In the genomic region with DNA sequence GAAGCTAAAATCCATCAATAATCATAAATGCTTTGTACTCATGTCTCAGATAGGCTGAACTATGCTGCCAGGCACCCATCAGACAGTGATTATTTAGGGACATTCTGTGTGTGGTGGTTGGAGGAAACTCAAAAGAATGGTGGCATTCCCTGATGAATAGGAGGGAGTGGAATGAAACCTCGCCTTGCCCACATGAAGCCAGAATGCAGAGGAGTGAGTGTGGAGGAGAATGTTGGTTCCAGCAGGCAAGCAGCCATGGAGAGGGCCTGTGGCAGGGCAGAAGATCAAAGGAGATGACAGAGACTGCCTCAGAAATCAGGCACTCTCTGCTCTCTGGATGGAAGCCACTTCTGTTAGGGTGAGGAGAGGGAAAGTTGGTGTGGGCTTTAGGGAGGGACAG, we compare ENCODE assay signal across 31 cellular contexts. TPM values are rescaled to one million over a fixed set of nuclear protein-coding genes. Genes with fewer than 3 reads are reported as not detected.
A peak's percentile ranks its signal among the peaks of the same experiment; 100 is the strongest.
DNase-seq lines count a peak whose midpoint lies in the region; ATAC-seq and TF ChIP-seq lines count a peak whose summit lies in the region.
"Had no signal": no experiment of that assay in that cellular context is flagged by ENCODE, and none has a peak within 500 bp of the region (broad histone marks: within the 10 kb centered on the region; RNA-seq: fewer than 3 reads in every experiment).

No MANE protein-coding gene starts in this region.

- no peaks in the 10 kb centered on the region for H3K27me3 ChIP-seq in fibroblast of lung (ENCODE audit: control insufficient read depth, insufficient read depth, low read length)
- H3K27me3 ChIP-seq: esophagus squamous epithelium, ovary, Peyer's patch, suprapubic skin had no signal

- DNase-seq in GM04503 (ENCODE audit: low read depth) (peak; percentile 54), RPMI7951 (ENCODE audit: low read depth) (peak; percentile 39), fibroblast of lung (ENCODE audit: low read depth in 2 of 2) (peak in 1 of 2 donors; percentile 51), renal cortical epithelial cell (ENCODE audit: low read depth) (peak; percentile 31), SHP77 treated with DMSO at 0.1 percent for 48 hours (lab: John Stamatoyannopoulos, UW) (no peak), iPS-NIHi7 (ENCODE audit: extremely low spot score) (no peak)
- DNase-seq in activated T-cell treated with anti-CD3 and anti-CD28 coated beads, Interleukin-2, amount 50 U/mL, for 48 hours: no peak
- DNase-seq: activated CD4-positive, alpha-beta T cell treated with anti-CD3 and anti-CD28 coated beads, Interleukin-2, amount 50 U/mL, for 1 hour; activated gamma-delta T cell treated with Interleukin-2 at 50 U/mL for 16 hours; activated naive CD8-positive, alpha-beta T cell treated with anti-CD3 and anti-CD28 coated beads, Interleukin-2, amount 50 U/mL, for 24 hours; activated T-cell treated with anti-CD3 and anti-CD28 coated beads, Interleukin-2, amount 50 U/mL, for 1 hour; CD4-positive, CD25-positive, alpha-beta regulatory T cell; DND-41; esophagus squamous epithelium; GOT3; hippocampal formation; KBM-7; left colon; MM.1S; mucosa of descending colon; NCI-H1417; NCI-H2029; NCI-H345; NCI-H748 treated with DMSO at 0.1 percent for 48 hours; ovary; Peyer's patch; stimulated activated naive CD4-positive, alpha-beta T cell treated with Interleukin-2 at 50 U/mL for 16 hours had no signal

- no peak for TF ChIP-seq CTCF in fibroblast of lung (conservative IDR thresholded peaks at IDR 0.05 in 1 of 2, IDR thresholded peaks at IDR 0.05 in 1 of 2; ENCODE audit: low read depth in 1 of 2, low read length in 2 of 2)

- no peak overlapping the region for H3K9ac ChIP-seq in fibroblast of lung (ENCODE audit: insufficient read depth, low read length)

- no peaks in the 10 kb centered on the region for H3K36me3 ChIP-seq in fibroblast of lung (ENCODE audit: control insufficient read depth, insufficient read depth, low read length)
- H3K36me3 ChIP-seq: esophagus squamous epithelium, ovary, Peyer's patch, suprapubic skin had no signal

- H2AFZ ChIP-seq in fibroblast of lung (ENCODE audit: low read length): no peak overlapping the region

- H3K9me3 ChIP-seq in fibroblast of lung (ENCODE audit: control insufficient read depth, insufficient read depth, low read depth, low read length): no peaks in the 10 kb centered on the region
- H3K9me3 ChIP-seq: esophagus squamous epithelium, mucosa of descending colon, ovary, Peyer's patch, suprapubic skin had no signal

- H3K27ac ChIP-seq in fibroblast of lung (ENCODE audit: insufficient read depth, low read length): no peak overlapping the region
- H3K27ac ChIP-seq: esophagus squamous epithelium, ovary, Peyer's patch, suprapubic skin had no signal

- no peaks in the 10 kb centered on the region for H3K79me2 ChIP-seq in fibroblast of lung (ENCODE audit: control insufficient read depth, insufficient read depth, low read length)

- ATAC-seq in HG03045 (IDR thresholded peaks at IDR 0.05; ENCODE audit: unreplicated experiment): no peak
- ATAC-seq: activated naive CD8-positive, alpha-beta T cell treated with anti-CD3 and anti-CD28 coated beads, Interleukin-2, amount 50 U/mL, for 24 hours; left colon; mucosa of descending colon had no signal

- H4K20me1 ChIP-seq in fibroblast of lung (ENCODE audit: control insufficient read depth, extremely low read depth, insufficient read depth, low read length): no peaks in the 10 kb centered on the region

- no peaks in the 10 kb centered on the region for H3K4me1 ChIP-seq in fibroblast of lung (ENCODE audit: control insufficient read depth, extremely low read depth, insufficient read depth, low read length)
- H3K4me1 ChIP-seq: Peyer's patch had no signal

- no peak overlapping the region for H3K4me3 ChIP-seq in fibroblast of lung (replicated peaks in 1 of 4; ENCODE audit: control extremely low read depth in 1 of 4, insufficient read depth in 1 of 4, low read depth in 3 of 4, low read length in 4 of 4)
- H3K4me3 ChIP-seq: esophagus squamous epithelium, mucosa of descending colon, ovary, Peyer's patch, skin epidermis, suprapubic skin had no signal

- H3K4me2 ChIP-seq in fibroblast of lung (ENCODE audit: extremely low read depth, insufficient read depth, low read length): peak overlapping the region; percentile 13

RNA-seq across cellular contexts. Expression of a gene that starts 22.5 kb away (rescaled TPM):
- not detected in 2 replicates for total RNA-seq in RPMI7951 (2014; rRNA removed; shearing (Covaris generic))
- under 0.01 and 0.17 TPM in 2 replicates for total RNA-seq in fibroblast of lung
- polyA plus RNA-seq in fibroblast of lung: 0.10 TPM in 1 of 2 replicates, not detected in the other
- 0.02 and 0.03 TPM in 2 replicates for polyA plus RNA-seq in fibroblast of lung (2012)
- not detected in 2 replicates for polyA minus RNA-seq in fibroblast of lung (ENCODE audit: low replicate concordance)
- 0.25 TPM in 1 of 2 replicates, not detected in the other for total RNA-seq in renal cortical epithelial cell
- total RNA-seq: CD4-positive, CD25-positive, alpha-beta regulatory T cell; lung microvascular endothelial cell; Peyer's patch had no signal
- polyA plus RNA-seq: CD4-positive, CD25-positive, alpha-beta regulatory T cell had no signal

RNA-seq across cellular contexts. Expression of a gene that starts 22.6 kb away (rescaled TPM):
- not detected in 2 replicates for total RNA-seq in RPMI7951 (2014; rRNA removed; shearing (Covaris generic))
- total RNA-seq in fibroblast of lung (0.51 and 0.66 TPM in 2 replicates), renal cortical epithelial cell (1.6 TPM in 1 of 2 replicates, not detected in the other)
- polyA plus RNA-seq in fibroblast of lung: 0.06 and 0.38 TPM in 2 replicates
- 0.06 and 0.10 TPM in 2 replicates for polyA plus RNA-seq in fibroblast of lung (2012)
- 1.2 TPM in 1 of 2 replicates, not detected in the other for polyA minus RNA-seq in fibroblast of lung (ENCODE audit: low replicate concordance)
- total RNA-seq: CD4-positive, CD25-positive, alpha-beta regulatory T cell; esophagus squamous epithelium; lung microvascular endothelial cell had no signal
- polyA plus RNA-seq: CD4-positive, CD25-positive, alpha-beta regulatory T cell had no signal

RNA-seq across cellular contexts. Expression of a gene that starts 24.7 kb away (rescaled TPM):
- 2.9 and 4.9 TPM in 2 replicates for total RNA-seq in RPMI7951 (2014; rRNA removed; shearing (Covaris generic))
- 23.6 and 37.7 TPM in 2 replicates for total RNA-seq in fibroblast of lung
- polyA plus RNA-seq in fibroblast of lung: 9.9 and 11.5 TPM in 2 replicates
- 13.2 and 15.2 TPM in 2 replicates for polyA plus RNA-seq in fibroblast of lung (2012)
- 71.0 and 99.7 TPM in 2 replicates for polyA minus RNA-seq in fibroblast of lung (ENCODE audit: low replicate concordance)
- 13.9 and 18.5 TPM in 2 replicates for total RNA-seq in renal cortical epithelial cell

RNA-seq across cellular contexts. Expression of a gene that starts 55.2 kb away (rescaled TPM):
- total RNA-seq in RPMI7951 (2014; rRNA removed; shearing (Covaris generic)): 0.98 and 1.1 TPM in 2 replicates
- 1.0 and 2.3 TPM in 2 replicates for total RNA-seq in fibroblast of lung
- polyA plus RNA-seq in fibroblast of lung: 1.9 and 2.0 TPM in 2 replicates
- polyA plus RNA-seq in fibroblast of lung (2012): 1.9 and 2.0 TPM in 2 replicates
- polyA minus RNA-seq in fibroblast of lung (ENCODE audit: low replicate concordance): 0.16 and 3.9 TPM in 2 replicates
- 0.60 and 0.69 TPM in 2 replicates for total RNA-seq in renal cortical epithelial cell
- polyA plus RNA-seq: CD4-positive, CD25-positive, alpha-beta regulatory T cell had no signal

RNA-seq across cellular contexts. Expression of a gene that starts 56.7 kb away (rescaled TPM):
- total RNA-seq in RPMI7951 (2014; rRNA removed; shearing (Covaris generic)): 33.6 and 37.2 TPM in 2 replicates
- total RNA-seq in fibroblast of lung: 7.1 and 13.9 TPM in 2 replicates
- 25.8 and 32.7 TPM in 2 replicates for polyA plus RNA-seq in fibroblast of lung
- polyA plus RNA-seq in fibroblast of lung (2012): 41.2 and 62.7 TPM in 2 replicates
- polyA minus RNA-seq in fibroblast of lung (ENCODE audit: low replicate concordance): 52.9 and 83.9 TPM in 2 replicates
- total RNA-seq in renal cortical epithelial cell: 5.4 and 20.5 TPM in 2 replicates

Comparison
In these comparisons a context has a peak if more than half of its experiments do, and no peak if none do; other contexts are left out.
1. DNase-seq: peak in GM04503 (single experiment), RPMI7951 (single experiment) and renal cortical epithelial cell (single experiment); none in SHP77 treated with DMSO at 0.1 percent for 48 hours (single experiment), activated T-cell treated with anti-CD3 and anti-CD28 coated beads, Interleukin-2, amount 50 U/mL, for 48 hours (0 of 2) and iPS-NIHi7 (single experiment).